8 cellular contexts compared by ENCODE assay signal in the genomic region with DNA sequence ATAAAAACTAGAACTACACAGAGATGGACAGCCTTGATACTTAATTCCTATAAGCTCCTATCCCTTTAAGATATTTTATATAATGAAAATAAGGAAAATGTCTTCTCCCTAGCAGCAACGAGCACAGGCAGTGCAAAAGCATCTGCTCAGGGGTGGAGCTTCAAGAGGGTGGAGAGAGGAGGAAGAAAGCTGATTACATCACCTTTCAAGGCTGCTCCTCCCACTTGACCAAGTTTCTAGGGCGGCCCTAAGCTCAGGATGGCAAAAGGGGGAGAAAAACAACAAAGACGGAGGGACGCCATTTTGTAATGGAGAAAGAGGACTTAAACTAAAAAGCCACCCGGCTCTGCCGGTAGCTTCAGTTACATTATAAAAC. TPM values are rescaled to one million over a fixed set of nuclear protein-coding genes. Genes with fewer than 3 reads are reported as not detected.
DNase-seq lines count a peak whose midpoint lies in the region; ATAC-seq, FAIRE-seq and TF ChIP-seq lines count a peak whose summit lies in the region.

No MANE protein-coding gene starts in this region.

- peaks cover 70% of the 10 kb centered on the region for H3K4me1 Mint-ChIP-seq in brain

- TF ChIP-seq CTCF in GM12875 (IDR thresholded peaks at IDR 0.05; ENCODE audit: borderline replicate concordance, insufficient read depth, low read depth, low read length) (no peak), brain (conservative IDR thresholded peaks at IDR 0.05) (no peak)

- H3K27ac Mint-ChIP-seq in brain = peak overlapping the region; percentile 99 to 100 (median 100)

- peaks cover 51% of the 10 kb centered on the region for H3K36me3 Mint-ChIP-seq in brain

- H3K27me3 Mint-ChIP-seq in brain = peaks cover 21% of the 10 kb centered on the region

- peak overlapping the region; percentile 91 to 100 (median 96) for H3K4me3 Mint-ChIP-seq in brain

- peak overlapping the region; percentile 81 for H3K4me3 ChIP-seq in GM12875 (ENCODE audit: low read depth, low read length)

- H3K9me3 Mint-ChIP-seq in brain = peaks cover 0 to 14% (median 3%) of the 10 kb centered on the region in 5 experiments

- FAIRE-seq in TTC549 (lab: Jason Lieb, UNC) = peak; percentile 82

- ATAC-seq in HG03039 (IDR thresholded peaks at IDR 0.05; ENCODE audit: unreplicated experiment) (peak; percentile 30), sciatic nerve (peak; percentile 86), GM18519 (IDR thresholded peaks at IDR 0.05; ENCODE audit: low FRiP score, unreplicated experiment) (no peak)

- peak; percentile 88 for DNase-seq in NCI-H2107 treated with DMSO at 0.1 percent for 48 hours (lab: John Stamatoyannopoulos, UW; ENCODE audit: unreplicated experiment)
- DNase-seq in iPS DF 19.7 (ENCODE audit: low read depth, low spot score) = peak; percentile 89
- DNase-seq in sciatic nerve (ENCODE audit: low spot score) = peak; percentile 86

- intact Hi-C loops in sciatic nerve (cut with DNase I) = no loop called here

RNA-seq across cellular contexts. Expression of a gene that starts 2.2 kb away (rescaled TPM):
- 40.7 TPM for polyA plus RNA-seq in brain (ENCODE audit: insufficient read depth, low read depth, low replicate concordance)
- 76.9 TPM for total RNA-seq in sciatic nerve

RNA-seq across cellular contexts. Expression of a gene that starts 2.8 kb away (rescaled TPM):
- 127 TPM for polyA plus RNA-seq in brain (ENCODE audit: insufficient read depth, low read depth, low replicate concordance)
- 33.7 TPM for total RNA-seq in sciatic nerve

RNA-seq across cellular contexts. Expression of a gene that starts 11.8 kb away (rescaled TPM):
- 46.9 TPM for polyA plus RNA-seq in brain (ENCODE audit: insufficient read depth, low read depth, low replicate concordance)
- 14.8 TPM for total RNA-seq in sciatic nerve

RNA-seq across cellular contexts. Expression of a gene that starts 32.1 kb away (rescaled TPM):
- polyA plus RNA-seq in brain (ENCODE audit: insufficient read depth, low read depth, low replicate concordance) = 41.1 TPM
- total RNA-seq in sciatic nerve = 17.0 TPM

RNA-seq across cellular contexts. Expression of a gene that starts 43.6 kb away (rescaled TPM):
- 100 TPM for polyA plus RNA-seq in brain (ENCODE audit: insufficient read depth, low read depth, low replicate concordance)
- total RNA-seq in sciatic nerve = 39.1 TPM
